ENCODE assay signal across 18 cellular contexts in genomic region chr18:62434798-62435197, GRCh38.
"Had no signal": no experiment of that assay in that cellular context is flagged by ENCODE, and none has a peak within 500 bp of the region (broad histone marks: within the 10 kb centered on the region; RNA-seq: fewer than 3 reads in every experiment).

No MANE protein-coding gene starts in this region.

- H3K36me3 ChIP-seq: ascending aorta, right atrium auricular region, tibial artery had no signal

- H3K4me3 ChIP-seq: ascending aorta, coronary artery, right atrium auricular region, tibial artery had no signal

- ATAC-seq: activated T-cell treated with anti-CD3 and anti-CD28 coated beads, Interleukin-2, amount 50 U/mL, for 4 hours; foreskin keratinocyte; left lobe of liver had no signal

- H3K27ac ChIP-seq: foreskin keratinocyte had no signal

- DNase-seq: activated CD4-positive, alpha-beta T cell treated with anti-CD3 and anti-CD28 coated beads, Interleukin-2, amount 50 U/mL, for 1 hour; activated CD4-positive, CD25-positive, alpha-beta regulatory T cell treated with anti-CD3 and anti-CD28 coated beads, Interleukin-2, amount 50 U/mL, for 72 hours; activated CD8-positive, alpha-beta memory T cell treated with anti-CD3 and anti-CD28 coated beads, Interleukin-2, amount 50 U/mL, for 4 hours; activated naive CD4-positive, alpha-beta T cell treated with anti-CD3 and anti-CD28 coated beads for 36 hours; activated T-cell treated with anti-CD3 and anti-CD28 coated beads, Interleukin-2, amount 50 U/mL, for 4 hours; erythroblast; foreskin keratinocyte; kidney; occipital lobe; stimulated activated CD4-positive, alpha-beta T cell treated with anti-CD3 and anti-CD28 coated beads, Interleukin-12 subunit alpha, Interleukin-12 subunit beta, amount 100 ng/mL, for 4 hours; stimulated activated CD4-positive, alpha-beta T cell treated with anti-CD3 and anti-CD28 coated beads, Interleukin-1b, Interleukin-23, amount 100 ng/mL, for 48 hours; stimulated activated CD8-positive, alpha-beta memory T cell treated with anti-CD3 and anti-CD28 coated beads, Interleukin-4, amount 100 ng/mL, for 48 hours; stimulated activated naive CD4-positive, alpha-beta T cell; tibial artery had no signal

- H3K9me3 ChIP-seq: ascending aorta, tibial artery had no signal

- H3K27me3 ChIP-seq: ascending aorta, foreskin keratinocyte, right atrium auricular region, tibial artery had no signal
